Comparison of ENCODE assay signal across 8 cellular contexts in genomic region chr11:68903288-68903630, GRCh38. TPM values are rescaled to one million over a fixed set of nuclear protein-coding genes. Genes with fewer than 3 reads are reported as not detected.
DNase-seq lines count a peak whose midpoint lies in the region; ATAC-seq and TF ChIP-seq lines count a peak whose summit lies in the region.

No MANE protein-coding gene starts in this region.

- no peak for TF ChIP-seq EP300 in transverse colon (IDR thresholded peaks at IDR 0.05; ENCODE audit: low read depth)

- H3K27ac Mint-ChIP-seq in activated naive CD8-positive, alpha-beta T cell treated with anti-CD3 and anti-CD28 coated beads for 36 hours = peak overlapping the region; percentile 93

- H3K27me3 ChIP-seq in transverse colon = no peaks in the 10 kb centered on the region

- H3K9me3 ChIP-seq in transverse colon = no peaks in the 10 kb centered on the region

- WGBS in transverse colon (ENCODE audit: low coverage in 1 of 2), 2 donors = 2% methylated on average over 10 of the region's 10 CpGs; no CpG with 5 or more reads in 1 of the 2 donors

- peak overlapping the region; percentile 99 for H3K4me3 Mint-ChIP-seq in activated naive CD8-positive, alpha-beta T cell treated with anti-CD3 and anti-CD28 coated beads for 36 hours

- H3K27ac ChIP-seq in transverse colon = peak overlapping the region; percentile 82 to 89 (median 88)

- no peak for TF ChIP-seq POLR2A in transverse colon (IDR thresholded peaks at IDR 0.05)

- intact Hi-C loops in left colon (cut with DNase I, micrococcal nuclease) (no loop called here), transverse colon (cut with DNase I; ENCODE audit: low total_unique reads) (no loop called here)

- H3K4me3 ChIP-seq in HFF-Myc (replicated peaks; ENCODE audit: low read depth, low read length) = peak overlapping the region; percentile 71
- H3K4me3 ChIP-seq in transverse colon = peak overlapping the region; percentile 78 to 89 (median 84)

- TF ChIP-seq CTCF in HFF-Myc (IDR thresholded peaks at IDR 0.05; ENCODE audit: low read depth, low read length, missing control alignments) = no peak
- no peak for TF ChIP-seq CTCF in transverse colon (IDR thresholded peaks at IDR 0.05)

- peaks cover 6 to 28% (median 21%) of the 10 kb centered on the region in 4 donors for H3K4me1 ChIP-seq in transverse colon

- peak; percentile 33 for ATAC-seq in left colon

- H3K4me1 Mint-ChIP-seq in activated naive CD8-positive, alpha-beta T cell treated with anti-CD3 and anti-CD28 coated beads for 36 hours = peaks cover 34% of the 10 kb centered on the region

- H3K36me3 ChIP-seq in transverse colon = peaks cover 0 to 13% (median 6%) of the 10 kb centered on the region in 4 donors

- no peaks in the 10 kb centered on the region for H3K27me3 Mint-ChIP-seq in activated naive CD8-positive, alpha-beta T cell treated with anti-CD3 and anti-CD28 coated beads for 36 hours

- peak; percentile 9 for DNase-seq in CD1c-positive myeloid dendritic cell (ENCODE audit: extremely low spot score)
- no peak for DNase-seq in HFF-Myc (ENCODE audit: extremely low read depth, low read depth)
- no peak for DNase-seq in activated naive CD8-positive, alpha-beta T cell treated with anti-CD3 and anti-CD28 coated beads for 36 hours
- peak in 1 of 2 donors; percentile 13 for DNase-seq in left colon
- DNase-seq in transverse colon = no peak
- DNase-seq in ureter (ENCODE audit: low spot score) = no peak
- no peak for DNase-seq in effector CD8-positive, alpha-beta T cell (lab: John Stamatoyannopoulos, UW)
- no peak for DNase-seq in hypothalamus (lab: John Stamatoyannopoulos, UW)

- in situ Hi-C loops in transverse colon (cut with MboI; ENCODE audit: low pct_ligation_motif_present in 1 of 4, low pct_unique_long_range_greater_than_20kb in 1 of 4, low sequenced_read_pairs in 3 of 4) = no loop called here

- H3K9me3 Mint-ChIP-seq in activated naive CD8-positive, alpha-beta T cell treated with anti-CD3 and anti-CD28 coated beads for 36 hours = no peaks in the 10 kb centered on the region

- peaks cover 22% of the 10 kb centered on the region for H3K36me3 Mint-ChIP-seq in activated naive CD8-positive, alpha-beta T cell treated with anti-CD3 and anti-CD28 coated beads for 36 hours

RNA-seq across cellular contexts. Expression of gene MRPL21, which starts 0.4 kb away (rescaled TPM):
- 100 to 1,000 TPM; 118 to 127 TPM for total RNA-seq in activated naive CD8-positive, alpha-beta T cell treated with anti-CD3 and anti-CD28 coated beads for 36 hours
- 10 to 100 TPM; 71.7 to 87.8 TPM for total RNA-seq in left colon
- 100 to 1,000 TPM in 1 of 4 donors, 10 to 100 TPM in 2, 1 to 10 TPM in 1; 9.0 to 121 (median 52.8) TPM for total RNA-seq in transverse colon
- 57.5 TPM for total RNA-seq in ureter

RNA-seq across cellular contexts. Expression of gene IGHMBP2, which starts 0.4 kb away (rescaled TPM):
- total RNA-seq in activated naive CD8-positive, alpha-beta T cell treated with anti-CD3 and anti-CD28 coated beads for 36 hours = 10 to 100 TPM; 25.5 to 27.0 TPM
- total RNA-seq in left colon (10 to 100 TPM; 17.5 to 20.8 TPM), transverse colon (100 to 1,000 TPM in 2 of 4 donors, 10 to 100 TPM in 2; 25.2 to 195 (median 111) TPM), ureter (31.5 TPM)
